8 cellular contexts compared by ENCODE assay signal in the genomic region with DNA sequence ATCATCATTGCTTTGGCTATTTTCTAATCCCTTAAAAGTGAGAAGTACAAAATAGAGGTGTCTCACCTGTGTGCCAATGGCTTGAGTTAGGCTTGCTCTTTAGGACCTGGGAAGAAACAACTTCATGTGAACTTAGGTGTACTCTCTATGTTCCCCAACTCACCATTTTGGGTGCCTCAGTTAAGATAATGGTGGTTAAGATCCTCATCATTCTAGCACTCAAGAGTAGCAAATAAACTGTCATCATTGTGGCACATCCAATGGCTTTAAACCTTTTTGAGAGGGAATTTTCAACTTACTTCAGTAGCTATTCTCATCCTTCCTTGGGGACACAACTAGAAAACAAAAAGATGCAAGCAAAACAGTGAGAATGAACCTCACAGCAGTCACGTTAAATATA. TPM values are rescaled to one million over a fixed set of nuclear protein-coding genes. Genes with fewer than 3 reads are reported as not detected.
DNase-seq lines count a peak whose midpoint lies in the region; ATAC-seq and TF ChIP-seq lines count a peak whose summit lies in the region.

No MANE protein-coding gene starts in this region.

- H3K4me1 ChIP-seq in esophagus muscularis mucosa: peaks cover 25 to 56% (median 52%) of the 10 kb centered on the region in 4 donors
- H3K4me1 ChIP-seq in rectal smooth muscle tissue (ENCODE audit: control insufficient read depth, insufficient read depth, low read length): peaks cover 9% of the 10 kb centered on the region

- DNase-seq in esophagus muscularis mucosa (ENCODE audit: extremely low spot score): no peak
- DNase-seq in stimulated activated CD4-positive, alpha-beta T cell treated with anti-CD3 and anti-CD28 coated beads, Interleukin-12 subunit alpha, Interleukin-12 subunit beta, amount 100 ng/mL, for 4 hours: no peak

- no peak overlapping the region for H3K9ac ChIP-seq in rectal smooth muscle tissue (ENCODE audit: low read length)

- TF ChIP-seq CTCF in esophagus muscularis mucosa (IDR thresholded peaks at IDR 0.05): no peak

- in situ Hi-C loops in GM18951 (cut with MboI; ENCODE audit: low sequenced_read_pairs, unreplicated experiment): no loop called here

- H3K9me3 ChIP-seq in esophagus muscularis mucosa: no peaks in the 10 kb centered on the region

- no peak for ATAC-seq in HG03135 (IDR thresholded peaks at IDR 0.05; ENCODE audit: unreplicated experiment)
- no peak for ATAC-seq in GM18505 (IDR thresholded peaks at IDR 0.05; ENCODE audit: unreplicated experiment)
- no peak for ATAC-seq in HG03175 (IDR thresholded peaks at IDR 0.05; ENCODE audit: unreplicated experiment)

- intact Hi-C loops in esophagus muscularis mucosa (cut with DNase I): loop anchor here (2.0 to 5.0 kb wide), 3 partner anchors 42 to 434 kb away; partner anchors contain the start of genes CENPL, DARS2 and RC3H1

- H3K27me3 ChIP-seq in esophagus muscularis mucosa (no peaks in the 10 kb centered on the region), rectal smooth muscle tissue (ENCODE audit: control insufficient read depth, insufficient read depth, low read length) (no peaks in the 10 kb centered on the region)

- H3K36me3 ChIP-seq in esophagus muscularis mucosa (peaks cover 32 to 66% (median 49%) of the 10 kb centered on the region in 4 donors), rectal smooth muscle tissue (ENCODE audit: control insufficient read depth, insufficient read depth, low read length) (peaks cover 19% of the 10 kb centered on the region)

- H3K4me3 ChIP-seq in esophagus muscularis mucosa: peak overlapping the region; percentile 92 to 99 (median 96)
- H3K4me3 ChIP-seq in rectal smooth muscle tissue (ENCODE audit: low read length): peak overlapping the region; percentile 90

- no peak for TF ChIP-seq EP300 in esophagus muscularis mucosa (IDR thresholded peaks at IDR 0.05)

- WGBS in esophagus muscularis mucosa: 28% methylated on average over 1 of the region's 1 CpG

- H3K27ac ChIP-seq in esophagus muscularis mucosa (replicated peaks in 1 of 4) (peak overlapping the region; percentile 92 to 99 (median 97)), rectal smooth muscle tissue (ENCODE audit: low read depth, low read length) (peak overlapping the region; percentile 19)

- TF ChIP-seq POLR2A in GM18951 (IDR thresholded peaks at IDR 0.05; ENCODE audit: extremely low read depth, insufficient read depth, insufficient read length) (peak; percentile 36), Raji (IDR thresholded peaks at IDR 0.05; ENCODE audit: insufficient read depth, low read depth, low read length) (peak; percentile 37; the same call in 1 of the 2 replicates), esophagus muscularis mucosa (IDR thresholded peaks at IDR 0.05; ENCODE audit: low read depth) (no peak), GM18505 (IDR thresholded peaks at IDR 0.05; ENCODE audit: borderline replicate concordance, extremely low read depth, insufficient read depth, insufficient read length) (no peak)

RNA-seq across cellular contexts. Expression of gene GAS5, which starts 1.3 kb away (rescaled TPM):
- total RNA-seq in esophagus muscularis mucosa: 100 to 1,000 TPM; 138 to 375 (median 203) TPM

RNA-seq across cellular contexts. Expression of gene ZBTB37, which starts 1.7 kb away (rescaled TPM):
- total RNA-seq in esophagus muscularis mucosa: 1 to 10 TPM; 6.1 to 9.3 (median 7.0) TPM

RNA-seq across cellular contexts. Expression of gene CENPL, which starts 41.8 kb away (rescaled TPM):
- total RNA-seq in esophagus muscularis mucosa: 1 to 10 TPM; 3.6 to 7.1 (median 5.8) TPM

RNA-seq across cellular contexts. Expression of gene DARS2, which starts 42.0 kb away (rescaled TPM):
- total RNA-seq in esophagus muscularis mucosa: 1 to 10 TPM; 5.5 to 9.1 (median 7.7) TPM

RNA-seq across cellular contexts. Expression of gene SERPINC1, which starts 50.7 kb away (rescaled TPM):
- total RNA-seq in esophagus muscularis mucosa: not detected

Comparison
In these comparisons a context has a peak if more than half of its experiments do, and no peak if none do; other contexts are left out.
1. POLR2A ChIP-seq: peak in GM18951 (single experiment) and Raji (single experiment); none in esophagus muscularis mucosa (single experiment) and GM18505 (single experiment).